1 cellular context compared by ENCODE assay signal in the genomic region with DNA sequence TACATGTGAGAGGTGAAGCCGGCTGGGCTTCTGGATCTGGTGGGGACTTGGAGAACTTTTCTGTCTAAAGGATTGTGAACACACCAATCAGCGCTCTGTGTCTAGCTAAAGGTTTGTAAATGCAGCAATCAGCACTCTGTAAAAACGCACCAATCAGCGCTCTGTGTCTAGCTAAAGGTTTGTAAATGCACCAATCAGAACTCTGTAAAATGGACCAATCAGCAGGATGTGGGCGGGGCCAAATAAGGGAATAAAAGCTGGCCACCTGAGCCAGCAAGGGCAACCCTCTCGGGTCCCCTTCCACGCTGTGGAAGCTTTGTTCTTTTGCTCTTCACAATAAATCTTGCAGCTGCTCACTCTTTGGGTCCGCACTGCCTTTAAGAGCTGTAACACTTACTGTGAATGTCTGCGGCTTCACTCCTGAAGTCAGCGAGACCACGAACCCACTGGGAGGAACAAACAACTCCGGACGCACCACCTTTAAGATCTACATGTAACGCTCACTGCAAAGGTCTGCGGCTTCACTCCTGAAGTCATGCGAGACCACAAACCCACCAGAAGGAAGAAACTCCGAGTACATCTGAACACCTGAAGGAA.
TF ChIP-seq lines count a peak whose summit lies in the region.

No MANE protein-coding gene starts in this region.

TF ChIP-seq in H1, 55 proteins besides CTCF, POLR2A, EP300 and RAD21:
- TF ChIP-seq SP1 (IDR thresholded peaks at IDR 0.05; ENCODE audit: low read depth, low read length) = 0 out of 2 replicates have a peak, but pooled peaks have one; percentile 22
TF ChIP-seq in H1: peak in this region for 1; not testable (repeated sequence) for 54.
